1 cellular context compared by ENCODE assay signal in the genomic region with DNA sequence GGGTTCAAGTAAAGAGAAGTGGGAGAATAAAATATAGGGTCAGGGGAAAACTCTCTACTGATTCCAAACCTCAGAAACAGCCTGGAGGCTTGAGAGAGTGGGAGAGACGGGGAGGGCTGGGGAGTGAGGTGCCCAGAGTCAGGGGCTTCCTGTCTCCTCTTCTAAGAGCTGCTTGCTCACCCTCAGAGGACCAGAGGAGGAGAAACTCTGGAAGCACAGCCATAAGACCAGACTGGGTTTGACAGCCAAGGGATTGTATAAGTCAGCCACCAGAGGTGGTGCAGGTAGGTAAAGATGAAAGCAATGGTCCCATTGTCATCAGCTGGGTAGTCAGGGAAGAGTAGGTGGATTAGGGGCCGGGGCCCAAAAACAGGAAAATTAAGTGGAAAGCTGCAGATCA.
TF ChIP-seq lines count a peak whose summit lies in the region.

No MANE protein-coding gene starts in this region.

TF ChIP-seq in IMR-90, 13 proteins besides CTCF, POLR2A, EP300 and RAD21:
- no peak for TF ChIP-seq SMC3 (IDR thresholded peaks at IDR 0.05; ENCODE audit: low read depth, low read length)
- no peak for TF ChIP-seq RFX5 (IDR thresholded peaks at IDR 0.05; ENCODE audit: low read depth, low read length)
- TF ChIP-seq MAFK (IDR thresholded peaks at IDR 0.05; ENCODE audit: low read depth, low read length), result no peak
- TF ChIP-seq, protein P1, sequence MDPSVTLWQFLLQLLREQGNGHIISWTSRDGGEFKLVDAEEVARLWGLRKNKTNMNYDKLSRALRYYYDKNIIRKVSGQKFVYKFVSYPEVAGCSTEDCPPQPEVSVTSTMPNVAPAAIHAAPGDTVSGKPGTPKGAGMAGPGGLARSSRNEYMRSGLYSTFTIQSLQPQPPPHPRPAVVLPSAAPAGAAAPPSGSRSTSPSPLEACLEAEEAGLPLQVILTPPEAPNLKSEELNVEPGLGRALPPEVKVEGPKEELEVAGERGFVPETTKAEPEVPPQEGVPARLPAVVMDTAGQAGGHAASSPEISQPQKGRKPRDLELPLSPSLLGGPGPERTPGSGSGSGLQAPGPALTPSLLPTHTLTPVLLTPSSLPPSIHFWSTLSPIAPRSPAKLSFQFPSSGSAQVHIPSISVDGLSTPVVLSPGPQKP (IDR thresholded peaks at IDR 0.05; ENCODE audit: borderline replicate concordance, low read depth, low read length), result no peak
- TF ChIP-seq, protein P2, sequence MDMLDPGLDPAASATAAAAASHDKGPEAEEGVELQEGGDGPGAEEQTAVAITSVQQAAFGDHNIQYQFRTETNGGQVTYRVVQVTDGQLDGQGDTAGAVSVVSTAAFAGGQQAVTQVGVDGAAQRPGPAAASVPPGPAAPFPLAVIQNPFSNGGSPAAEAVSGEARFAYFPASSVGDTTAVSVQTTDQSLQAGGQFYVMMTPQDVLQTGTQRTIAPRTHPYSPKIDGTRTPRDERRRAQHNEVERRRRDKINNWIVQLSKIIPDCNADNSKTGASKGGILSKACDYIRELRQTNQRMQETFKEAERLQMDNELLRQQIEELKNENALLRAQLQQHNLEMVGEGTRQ (IDR thresholded peaks at IDR 0.05; ENCODE audit: low read depth, low read length), result no peak
- no peak for TF ChIP-seq NFE2L2 (IDR thresholded peaks at IDR 0.05; ENCODE audit: low read depth, low read length)
- TF ChIP-seq MAZ (IDR thresholded peaks at IDR 0.05; ENCODE audit: borderline replicate concordance, low read depth, low read length), result no peak
- no peak for TF ChIP-seq BHLHE40 (IDR thresholded peaks at IDR 0.05; ENCODE audit: low read depth, low read length)
- TF ChIP-seq FOS (IDR thresholded peaks at IDR 0.05; ENCODE audit: low read depth, low read length), result no peak
- no peak for TF ChIP-seq RCOR1 (IDR thresholded peaks at IDR 0.05; ENCODE audit: insufficient replicate concordance, low read length)
- no peak for TF ChIP-seq MXI1 (IDR thresholded peaks at IDR 0.05; ENCODE audit: borderline replicate concordance, low read depth, low read length)
- no peak for TF ChIP-seq CHD1 (IDR thresholded peaks at IDR 0.05; ENCODE audit: low read depth, low read length)
- TF ChIP-seq CEBPB (IDR thresholded peaks at IDR 0.05; ENCODE audit: low read depth, low read length), result no peak
